26 cellular contexts compared by ENCODE assay signal in genomic region chr12:103654816-103655215, GRCh38.
"Had no signal": no experiment of that assay in that cellular context is flagged by ENCODE, and none has a peak within 500 bp of the region (broad histone marks: within the 10 kb centered on the region; RNA-seq: fewer than 3 reads in every experiment).

No MANE protein-coding gene starts in this region.

- H3K4me1 ChIP-seq: ascending aorta, breast epithelium, esophagus squamous epithelium, gastroesophageal sphincter had no signal

- H3K27me3 ChIP-seq: ascending aorta, breast epithelium, cardiac muscle cell, gastroesophageal sphincter had no signal

- H3K27ac ChIP-seq: ascending aorta, breast epithelium, cardiac muscle cell, epithelial cell of prostate, esophagus squamous epithelium, gastroesophageal sphincter, heart right ventricle had no signal

- H3K36me3 Mint-ChIP-seq: activated naive CD4-positive, alpha-beta T cell treated with anti-CD3 and anti-CD28 coated beads, Interleukin-2, amount 10 ng/mL, durations not matched to agents 7 days and 5 days; activated naive CD4-positive, alpha-beta T cell treated with anti-CD3 and anti-CD28 coated beads, Interleukin-2, amount 50 U/mL, for 72 hours; activated naive CD8-positive, alpha-beta T cell treated with anti-CD3 and anti-CD28 coated beads, Interleukin-2, amount 10 ng/mL, durations not matched to agents 7 days and 5 days; brain; WTC11 had no signal

- H3K9me3 ChIP-seq: ascending aorta, breast epithelium, esophagus squamous epithelium, gastroesophageal sphincter, heart right ventricle had no signal

- H3K4me1 Mint-ChIP-seq: activated CD4-positive, alpha-beta memory T cell treated with anti-CD3 and anti-CD28 coated beads, Interleukin-2, amount 10 ng/mL, durations not matched to agents 7 days and 5 days; activated T-helper 17 cell treated with anti-CD3 and anti-CD28 coated beads, Interleukin-2, amount 50 U/mL, for 72 hours; brain had no signal

- H3K4me3 ChIP-seq: ascending aorta, breast epithelium, cardiac muscle cell, esophagus squamous epithelium, gastroesophageal sphincter, heart right ventricle had no signal

- H3K36me3 ChIP-seq: ascending aorta, breast epithelium, cardiac muscle cell, esophagus squamous epithelium, gastroesophageal sphincter, heart right ventricle had no signal

- DNase-seq: activated CD4-positive, alpha-beta memory T cell treated with anti-CD3 and anti-CD28 coated beads, Interleukin-2, amount 10 ng/mL, durations not matched to agents 7 days and 5 days; activated CD4-positive, alpha-beta T cell treated with anti-CD3 and anti-CD28 coated beads for 1 hour; activated CD4-positive, alpha-beta T cell treated with anti-CD3 and anti-CD28 coated beads for 4 hours; activated CD4-positive, alpha-beta T cell treated with anti-CD3 and anti-CD28 coated beads, Interleukin-2, amount 10 ng/mL, durations not matched to agents 7 days and 5 days; activated CD4-positive, alpha-beta T cell treated with anti-CD3 and anti-CD28 coated beads, Interleukin-2, amount 50 U/mL, for 4 hours; activated CD8-positive, alpha-beta memory T cell treated with anti-CD3 and anti-CD28 coated beads for 24 hours; activated effector memory CD4-positive, alpha-beta T cell treated with anti-CD3 and anti-CD28 coated beads, Interleukin-2, amount 50 U/mL, for 16 hours; activated naive CD4-positive, alpha-beta T cell treated with anti-CD3 and anti-CD28 coated beads, Interleukin-2, amount 10 ng/mL, durations not matched to agents 7 days and 5 days; activated naive CD8-positive, alpha-beta T cell treated with anti-CD3 and anti-CD28 coated beads, Interleukin-2, amount 10 ng/mL, durations not matched to agents 7 days and 5 days; activated T-cell treated with anti-CD3 and anti-CD28 coated beads, Interleukin-2, amount 50 U/mL, for 4 hours; central memory CD4-positive, alpha-beta T cell; cerebellar nuclear complex; effector CD8-positive, alpha-beta T cell; esophagus squamous epithelium; foreskin melanocyte; heart right ventricle; T-helper 2 cell had no signal

- ATAC-seq: activated naive CD4-positive, alpha-beta T cell treated with anti-CD3 and anti-CD28 coated beads, Interleukin-2, amount 50 U/mL, for 72 hours; activated T-cell treated with anti-CD3 and anti-CD28 coated beads, Interleukin-2, amount 50 U/mL, for 4 hours; activated T-helper 17 cell treated with anti-CD3 and anti-CD28 coated beads, Interleukin-2, amount 50 U/mL, for 72 hours; gastroesophageal sphincter; heart right ventricle; WTC11 had no signal

- H3K27ac Mint-ChIP-seq: activated CD4-positive, alpha-beta memory T cell treated with anti-CD3 and anti-CD28 coated beads, Interleukin-2, amount 10 ng/mL, durations not matched to agents 7 days and 5 days; activated CD4-positive, alpha-beta T cell treated with anti-CD3 and anti-CD28 coated beads, Interleukin-2, amount 10 ng/mL, durations not matched to agents 7 days and 5 days; activated naive CD4-positive, alpha-beta T cell treated with anti-CD3 and anti-CD28 coated beads, Interleukin-2, amount 10 ng/mL, durations not matched to agents 7 days and 5 days; activated naive CD4-positive, alpha-beta T cell treated with anti-CD3 and anti-CD28 coated beads, Interleukin-2, amount 50 U/mL, for 72 hours; activated naive CD8-positive, alpha-beta T cell treated with anti-CD3 and anti-CD28 coated beads, Interleukin-2, amount 10 ng/mL, durations not matched to agents 7 days and 5 days; activated T-helper 17 cell treated with anti-CD3 and anti-CD28 coated beads, Interleukin-2, amount 50 U/mL, for 72 hours; brain; WTC11 had no signal

- H3K27me3 Mint-ChIP-seq: activated CD4-positive, alpha-beta T cell treated with anti-CD3 and anti-CD28 coated beads, Interleukin-2, amount 10 ng/mL, durations not matched to agents 7 days and 5 days; activated naive CD4-positive, alpha-beta T cell treated with anti-CD3 and anti-CD28 coated beads, Interleukin-2, amount 10 ng/mL, durations not matched to agents 7 days and 5 days had no signal

- H3K4me3 Mint-ChIP-seq: activated CD4-positive, alpha-beta memory T cell treated with anti-CD3 and anti-CD28 coated beads, Interleukin-2, amount 10 ng/mL, durations not matched to agents 7 days and 5 days; activated CD4-positive, alpha-beta T cell treated with anti-CD3 and anti-CD28 coated beads, Interleukin-2, amount 10 ng/mL, durations not matched to agents 7 days and 5 days; activated naive CD4-positive, alpha-beta T cell treated with anti-CD3 and anti-CD28 coated beads, Interleukin-2, amount 10 ng/mL, durations not matched to agents 7 days and 5 days; activated naive CD8-positive, alpha-beta T cell treated with anti-CD3 and anti-CD28 coated beads, Interleukin-2, amount 10 ng/mL, durations not matched to agents 7 days and 5 days; activated T-cell treated with anti-CD3 and anti-CD28 coated beads, Interleukin-2, amount 50 U/mL, for 4 hours; activated T-helper 17 cell treated with anti-CD3 and anti-CD28 coated beads, Interleukin-2, amount 50 U/mL, for 72 hours; brain; WTC11 had no signal

- H3K9me3 Mint-ChIP-seq: activated CD4-positive, alpha-beta memory T cell treated with anti-CD3 and anti-CD28 coated beads, Interleukin-2, amount 10 ng/mL, durations not matched to agents 7 days and 5 days; activated CD4-positive, alpha-beta T cell treated with anti-CD3 and anti-CD28 coated beads, Interleukin-2, amount 10 ng/mL, durations not matched to agents 7 days and 5 days; activated naive CD8-positive, alpha-beta T cell treated with anti-CD3 and anti-CD28 coated beads, Interleukin-2, amount 10 ng/mL, durations not matched to agents 7 days and 5 days; activated T-cell treated with anti-CD3 and anti-CD28 coated beads, Interleukin-2, amount 50 U/mL, for 4 hours; brain had no signal
